8 cellular contexts compared by ENCODE assay signal in genomic region chr17:77208217-77208808, GRCh38.
DNase-seq lines count a peak whose midpoint lies in the region; ATAC-seq and TF ChIP-seq lines count a peak whose summit lies in the region.

No MANE protein-coding gene starts in this region.

- WGBS in lung, 2 donors = 63 to 74% methylated on average over 16 of the region's 16 CpGs
- no CpG with 5 or more reads among the region's 16 CpGs for WGBS in neuronal stem cell (ENCODE audit: extremely low coverage in 2 of 2, insufficient read length in 2 of 2, insufficient replicate concordance in 1 of 2), 2 donors
- WGBS in H9 (ENCODE audit: extremely low coverage, insufficient read length, low lambda C conversion rate) = no CpG with 5 or more reads among the region's 16 CpGs

- peak overlapping the region; percentile 5 to 21 for H3K27ac ChIP-seq in lung (ENCODE audit: low read depth in 1 of 2, low read length in 1 of 2)
- H3K27ac ChIP-seq in neuronal stem cell (replicated peaks; ENCODE audit: low read length) = no peak overlapping the region
- H3K27ac ChIP-seq in H9 (ENCODE audit: insufficient read length, low read depth, low read length) = no peak overlapping the region

- H2BK20ac ChIP-seq in H9 (ENCODE audit: low read depth, low read length, poor library complexity, severe bottlenecking) = no peak overlapping the region

- no peaks in the 10 kb centered on the region for H3K23me2 ChIP-seq in H9 (ENCODE audit: insufficient read length, low read depth, low read length, poor library complexity, severe bottlenecking)

- no peak overlapping the region for H2BK12ac ChIP-seq in neuronal stem cell (ENCODE audit: low read length)
- no peak overlapping the region for H2BK12ac ChIP-seq in H9 (ENCODE audit: insufficient read length, low read depth, low read length)

- H3K18ac ChIP-seq in neuronal stem cell (ENCODE audit: low read length) (no peak overlapping the region), H9 (ENCODE audit: insufficient read length, low read depth, low read length) (no peak overlapping the region)

- peaks cover 0 to 4% of the 10 kb centered on the region in 2 donors for H3K4me1 ChIP-seq in lung (ENCODE audit: control insufficient read depth in 2 of 2, insufficient read depth in 2 of 2, low read length in 2 of 2)
- peaks cover 0 to 5% of the 10 kb centered on the region in 2 donors for H3K4me1 ChIP-seq in neuronal stem cell (ENCODE audit: control insufficient read depth in 2 of 2, insufficient read depth in 1 of 2, low read depth in 1 of 2, low read length in 2 of 2)
- no peaks in the 10 kb centered on the region for H3K4me1 ChIP-seq in H9 (ENCODE audit: insufficient read depth, low read length)

- H3K4me3 ChIP-seq in lung = no peak overlapping the region
- no peak overlapping the region for H3K4me3 ChIP-seq in neuronal stem cell (ENCODE audit: low read length in 2 of 2)

- no peak overlapping the region for H3K14ac ChIP-seq in neuronal stem cell (ENCODE audit: low read length)
- H3K14ac ChIP-seq in H9 (ENCODE audit: insufficient read depth, low read length) = no peak overlapping the region

- H3T11ph ChIP-seq in H9 (ENCODE audit: low read length) = no peak overlapping the region

- no peaks in the 10 kb centered on the region for H3K9me3 Mint-ChIP-seq in H9

- peak overlapping the region in 1 of 3 experiments; percentile 8; a peak in 3 of 7 replicates for H3K27ac Mint-ChIP-seq in H9

- in situ Hi-C loops in KBM-7 (cut with MboI; ENCODE audit: low pct_unique_long_range_greater_than_20kb, low sequenced_read_pairs) = no loop called here

- no peaks in the 10 kb centered on the region for H4K20me1 ChIP-seq in H9 (ENCODE audit: control insufficient read depth, insufficient read depth, insufficient read length)

- H3K23ac ChIP-seq in neuronal stem cell (ENCODE audit: low read depth, low read length, poor library complexity) (no peak overlapping the region), H9 (ENCODE audit: insufficient read length, low read depth, low read length) (no peak overlapping the region)

- peaks cover 14 to 67% of the 10 kb centered on the region in 2 donors for H3K36me3 ChIP-seq in lung (ENCODE audit: control insufficient read depth in 2 of 2, insufficient read depth in 2 of 2, low read length in 2 of 2)
- peaks cover 52 to 99% of the 10 kb centered on the region in 2 donors for H3K36me3 ChIP-seq in neuronal stem cell (replicated peaks in 1 of 2; ENCODE audit: control insufficient read depth in 2 of 2, insufficient read depth in 2 of 2, low read length in 2 of 2)

- H2BK15ac ChIP-seq in neuronal stem cell (ENCODE audit: low read length) = no peak overlapping the region
- H2BK15ac ChIP-seq in H9 (ENCODE audit: low read depth, low read length) = no peak overlapping the region

- H2AFZ ChIP-seq in neuronal stem cell (ENCODE audit: low read length) = no peak overlapping the region
- no peak overlapping the region for H2AFZ ChIP-seq in H9 (ENCODE audit: low read length)

- H2AK5ac ChIP-seq in neuronal stem cell (ENCODE audit: low read depth, low read length) (no peak overlapping the region), H9 (ENCODE audit: insufficient read length, low read length) (no peak overlapping the region)

- no peak for ATAC-seq in lung (ENCODE audit: insufficient read depth, low FRiP score)

- H3K79me2 ChIP-seq in H9 (ENCODE audit: insufficient read depth, low read length) = no peaks in the 10 kb centered on the region

- H3K27me3 ChIP-seq in lung (ENCODE audit: control insufficient read depth, insufficient read depth) (no peaks in the 10 kb centered on the region), neuronal stem cell (ENCODE audit: control insufficient read depth in 3 of 3, insufficient read depth in 3 of 3, low read depth in 1 of 3, low read length in 3 of 3) (no peaks in the 10 kb centered on the region), H9 (ENCODE audit: insufficient read depth, low read length) (no peaks in the 10 kb centered on the region)

- H2BK5ac ChIP-seq in neuronal stem cell (ENCODE audit: low read length) (no peak overlapping the region), H9 (ENCODE audit: insufficient read length, low read length) (no peak overlapping the region)

- H4K8ac ChIP-seq in neuronal stem cell (ENCODE audit: low read depth, low read length) (no peak overlapping the region), H9 (replicated peaks; ENCODE audit: insufficient read length, low read depth, low read length) (no peak overlapping the region)

- H4K91ac ChIP-seq in neuronal stem cell (ENCODE audit: low read depth, low read length, poor library complexity) = no peak overlapping the region
- H4K91ac ChIP-seq in H9 (ENCODE audit: insufficient read length, low read depth, low read length) = no peak overlapping the region

- H3K4me3 Mint-ChIP-seq in H9 = no peak overlapping the region

- H3K36me3 Mint-ChIP-seq in H9 (ENCODE audit: insufficient read depth in 1 of 3, low read depth in 3 of 3) = peaks cover 26 to 86% (median 63%) of the 10 kb centered on the region in 3 experiments; a peak in 6 of 7 replicates

- no peaks in the 10 kb centered on the region for H3K27me3 Mint-ChIP-seq in H9 (ENCODE audit: low read depth)

- H3K9ac ChIP-seq in neuronal stem cell (ENCODE audit: low read depth, low read length, poor library complexity) (no peak overlapping the region), H9 (ENCODE audit: extremely low read depth, insufficient read length, low read length) (no peak overlapping the region)

- no peak overlapping the region for H3K4ac ChIP-seq in neuronal stem cell (ENCODE audit: low read length)
- no peak overlapping the region for H3K4ac ChIP-seq in H9 (ENCODE audit: low read depth, low read length)

- H3K56ac ChIP-seq in H9 (ENCODE audit: insufficient read length, low read depth, low read length) = no peak overlapping the region

- no peaks in the 10 kb centered on the region for H3K79me1 ChIP-seq in neuronal stem cell (ENCODE audit: low read depth, low read length)
- H3K79me1 ChIP-seq in H9 (ENCODE audit: insufficient read depth, low read depth, low read length, poor library complexity, severe bottlenecking) = no peaks in the 10 kb centered on the region

- H2BK120ac ChIP-seq in neuronal stem cell (ENCODE audit: low read depth, low read length) (no peak overlapping the region), H9 (ENCODE audit: low read depth, low read length, poor library complexity, severe bottlenecking) (no peak overlapping the region)

- H3K4me2 ChIP-seq in neuronal stem cell (ENCODE audit: insufficient read depth, low read length, poor library complexity, severe bottlenecking) (no peak overlapping the region), H9 (ENCODE audit: insufficient read depth, insufficient read length, low read length) (no peak overlapping the region)

- TF ChIP-seq CTCF in lung (IDR thresholded peaks at IDR 0.05; ENCODE audit: control extremely low read depth, extremely low read depth) (no peak), H9 (conservative IDR thresholded peaks at IDR 0.05) (no peak; the same call in 2 of the 3 replicates)

- H3K4me1 Mint-ChIP-seq in H9 = 0 out of 4 replicates have a peak, but pooled peaks cover 0 to 2% of the 10 kb centered on the region in 2 experiments

- H3K9me3 ChIP-seq in lung (ENCODE audit: control insufficient read depth in 2 of 2, insufficient read depth in 1 of 2, low read length in 1 of 2) = no peaks in the 10 kb centered on the region
- H3K9me3 ChIP-seq in neuronal stem cell (replicated peaks in 1 of 2; ENCODE audit: control insufficient read depth in 2 of 2, insufficient read depth in 1 of 2, low read depth in 1 of 2, low read length in 2 of 2) = peaks cover 0 to 2% of the 10 kb centered on the region in 2 donors
- no peaks in the 10 kb centered on the region for H3K9me3 ChIP-seq in H9 (ENCODE audit: control insufficient read depth, low read depth, low read length)

- no peak overlapping the region for H4K5ac ChIP-seq in H9 (ENCODE audit: insufficient read length, low read depth, low read length)

- peak; percentile 66 for DNase-seq in AG08395 (ENCODE audit: low spot score)
- DNase-seq in KBM-7 = peak; percentile 23
- DNase-seq in cerebellar cortex (ENCODE audit: low spot score) = peak; percentile 87
- no peak for DNase-seq in lung (ENCODE audit: low spot score)
- no peak for DNase-seq in NCI-H2081 (lab: John Stamatoyannopoulos, UW)
- DNase-seq in neuronal stem cell (ENCODE audit: low spot score) = no peak
- no peak for DNase-seq in KG1 (lab: John Stamatoyannopoulos, UW)
- DNase-seq in H9 = no peak

Comparison
In these comparisons a context has a peak if more than half of its experiments do, and no peak if none do; other contexts are left out.
1. DNase-seq: peak in AG08395 (single experiment), KBM-7 (single experiment) and cerebellar cortex (single experiment); none in lung (single experiment), NCI-H2081 (0 of 2), neuronal stem cell (single experiment), KG1 (single experiment) and H9 (single experiment).
2. H3K27ac ChIP-seq: peak in lung (2 of 2); none in neuronal stem cell (single experiment) and H9 (single experiment).